Comparison of ENCODE assay signal across 13 cellular contexts in the genomic region with DNA sequence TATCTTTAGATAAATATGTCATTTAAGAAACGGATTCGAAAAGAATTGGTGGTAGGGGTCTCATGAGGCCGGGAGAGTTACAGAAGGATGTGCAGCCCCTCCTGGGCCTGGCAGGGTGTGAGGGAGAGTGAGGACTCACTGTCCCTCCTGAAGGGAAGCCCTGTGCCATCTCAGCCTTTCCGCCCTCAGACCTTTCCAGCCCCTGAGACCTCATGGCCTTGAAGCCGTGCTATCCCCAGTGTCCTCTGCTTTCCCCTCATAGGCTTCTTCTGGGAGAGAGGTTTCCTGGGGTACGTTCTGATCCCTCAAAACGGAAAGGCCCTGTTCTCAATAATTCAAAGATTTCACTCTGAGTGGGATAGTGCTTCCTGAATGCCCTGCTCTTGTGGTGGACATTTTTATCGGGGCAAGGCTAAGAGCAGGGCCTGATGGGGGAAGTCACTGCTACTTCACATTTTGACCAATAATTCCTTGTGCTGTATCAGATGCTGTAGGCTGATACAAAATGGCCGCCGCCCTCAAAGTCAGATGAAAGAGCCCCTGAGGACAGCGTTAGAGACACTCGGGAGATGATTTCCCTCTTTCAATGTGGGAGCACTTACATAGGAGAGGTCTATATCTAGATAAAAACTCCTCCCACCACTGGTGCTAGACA. TPM values are rescaled to one million over a fixed set of nuclear protein-coding genes. Genes with fewer than 3 reads are reported as not detected.
DNase-seq lines count a peak whose midpoint lies in the region; ATAC-seq and TF ChIP-seq lines count a peak whose summit lies in the region.
"Had no signal": no experiment of that assay in that cellular context is flagged by ENCODE, and none has a peak within 500 bp of the region (broad histone marks: within the 10 kb centered on the region; RNA-seq: fewer than 3 reads in every experiment).

No MANE protein-coding gene starts in this region.

- H3K27ac Mint-ChIP-seq in activated naive CD4-positive, alpha-beta T cell treated with anti-CD3 and anti-CD28 coated beads, Interleukin-2, amount 50 U/mL, for 72 hours: peak overlapping the region; percentile 94 to 95

- peak; percentile 41 to 55 for ATAC-seq in activated naive CD4-positive, alpha-beta T cell treated with anti-CD3 and anti-CD28 coated beads, Interleukin-2, amount 50 U/mL, for 72 hours
- ATAC-seq in HG03108 (IDR thresholded peaks at IDR 0.05; ENCODE audit: unreplicated experiment): no peak

- H3K9me3 ChIP-seq in sigmoid colon: no peaks in the 10 kb centered on the region

- H3K36me3 Mint-ChIP-seq in activated naive CD4-positive, alpha-beta T cell treated with anti-CD3 and anti-CD28 coated beads, Interleukin-2, amount 50 U/mL, for 72 hours: peaks cover 26 to 36% of the 10 kb centered on the region in 2 donors

- intact Hi-C loops in sigmoid colon (cut with DNase I): no loop called here

- no peaks in the 10 kb centered on the region for H3K4me1 ChIP-seq in sigmoid colon

- H3K27ac ChIP-seq in skin epidermis (peak overlapping the region in 16 of 21 experiments; percentile 3 to 93 (median 74)), sigmoid colon (no peak overlapping the region)

- H3K36me3 ChIP-seq in sigmoid colon: no peaks in the 10 kb centered on the region

- in situ Hi-C loops in KBM-7 (cut with MboI; ENCODE audit: low pct_unique_long_range_greater_than_20kb, low sequenced_read_pairs): no loop called here

- TF ChIP-seq POLR2A in sigmoid colon (IDR thresholded peaks at IDR 0.05): no peak

- H3K9me3 Mint-ChIP-seq in activated naive CD4-positive, alpha-beta T cell treated with anti-CD3 and anti-CD28 coated beads, Interleukin-2, amount 50 U/mL, for 72 hours: no peaks in the 10 kb centered on the region

- no peak for TF ChIP-seq EP300 in sigmoid colon (IDR thresholded peaks at IDR 0.05)

- no peaks in the 10 kb centered on the region for H3K27me3 ChIP-seq in sigmoid colon

- TF ChIP-seq CTCF in sigmoid colon (IDR thresholded peaks at IDR 0.05): no peak

- WGBS in sigmoid colon, 2 donors: 76 to 83% methylated on average over 12 of the region's 12 CpGs

- peak; percentile 56 for DNase-seq in KBM-7
- peak; percentile 38 for DNase-seq in T-helper 9 cell
- DNase-seq in activated naive CD4-positive, alpha-beta T cell treated with anti-CD3 and anti-CD28 coated beads, Interleukin-2, amount 50 U/mL, for 72 hours (ENCODE audit: low spot score in 2 of 2): peak in 1 of 2 donors; percentile 67
- no peak for DNase-seq in GM03348 (ENCODE audit: low spot score)
- no peak for DNase-seq in NCI-H2029 treated with DMSO at 0.1 percent for 48 hours (lab: John Stamatoyannopoulos, UW)
- no peak for DNase-seq in sigmoid colon
- DNase-seq: head of caudate nucleus, mesendoderm, NCI-H1436 had no signal

- peak overlapping the region; percentile 19 to 48 (median 34) for H3K4me3 ChIP-seq in skin epidermis
- H3K4me3 ChIP-seq in sigmoid colon: peak overlapping the region in 1 of 4 donors; percentile 36

RNA-seq across cellular contexts. Expression of a gene that starts 1.3 kb away (rescaled TPM):
- 100 to 1,000 TPM; 165 to 244 TPM for total RNA-seq in activated naive CD4-positive, alpha-beta T cell treated with anti-CD3 and anti-CD28 coated beads, Interleukin-2, amount 50 U/mL, for 72 hours
- 10 to 100 TPM in 3 of 4 donors, 1 to 10 TPM in 1; 2.5 to 12.8 (median 11.5) TPM for total RNA-seq in sigmoid colon
- 10 to 100 TPM in 2 of 3 donors, 1 to 10 TPM in 1; 4.8 to 29.7 (median 26.6) TPM for polyA plus RNA-seq in sigmoid colon
- total RNA-seq: dermis microvascular lymphatic vessel endothelial cell, pulmonary artery endothelial cell had no signal

RNA-seq across cellular contexts. Expression of a gene that starts 18.3 kb away (rescaled TPM):
- total RNA-seq in activated naive CD4-positive, alpha-beta T cell treated with anti-CD3 and anti-CD28 coated beads, Interleukin-2, amount 50 U/mL, for 72 hours: 100 to 1,000 TPM in 1 of 2 donors, 10 to 100 TPM in 1; 71.3 to 117 TPM
- total RNA-seq in sigmoid colon: 1 to 10 TPM; 1.4 to 6.9 (median 3.0) TPM
- 1 to 10 TPM in 2 of 3 donors, under 1 TPM in 1; 0.60 to 4.2 (median 1.4) TPM for polyA plus RNA-seq in sigmoid colon

RNA-seq across cellular contexts. Expression of a gene that starts 24.5 kb away (rescaled TPM):
- total RNA-seq in activated naive CD4-positive, alpha-beta T cell treated with anti-CD3 and anti-CD28 coated beads, Interleukin-2, amount 50 U/mL, for 72 hours: 100 to 1,000 TPM in 1 of 2 donors, 10 to 100 TPM in 1; 76.0 to 163 TPM
- 100 to 1,000 TPM; 196 to 392 (median 255) TPM for total RNA-seq in sigmoid colon
- polyA plus RNA-seq in sigmoid colon: 100 to 1,000 TPM in 2 of 3 donors, 10 to 100 TPM in 1; 93.2 to 198 (median 174) TPM

RNA-seq across cellular contexts. Expression of a gene that starts 31.0 kb away (rescaled TPM):
- total RNA-seq in activated naive CD4-positive, alpha-beta T cell treated with anti-CD3 and anti-CD28 coated beads, Interleukin-2, amount 50 U/mL, for 72 hours: under 1 TPM; 0.46 to 0.60 TPM
- 10 to 100 TPM in 2 of 4 donors, 1 to 10 TPM in 2; 6.4 to 16.1 (median 10.2) TPM for total RNA-seq in sigmoid colon
- 1 to 10 TPM; 1.2 to 7.6 (median 1.8) TPM for polyA plus RNA-seq in sigmoid colon

RNA-seq across cellular contexts. Expression of a gene that starts 37.6 kb away (rescaled TPM):
- 1 to 10 TPM in 1 of 2 donors, under 1 TPM in 1; 0.82 to 3.0 TPM for total RNA-seq in activated naive CD4-positive, alpha-beta T cell treated with anti-CD3 and anti-CD28 coated beads, Interleukin-2, amount 50 U/mL, for 72 hours
- 10 to 100 TPM; 16.4 to 69.8 (median 20.5) TPM for total RNA-seq in sigmoid colon
- 1 to 10 TPM in 2 of 3 donors, under 1 TPM in 1; 0.60 to 6.0 (median 1.2) TPM for polyA plus RNA-seq in sigmoid colon

Comparison
In these comparisons a context has a peak if more than half of its experiments do, and no peak if none do; other contexts are left out.
1. DNase-seq: peak in KBM-7 (single experiment) and T-helper 9 cell (single experiment); none in GM03348 (single experiment), NCI-H2029 treated with DMSO at 0.1 percent for 48 hours (single experiment) and sigmoid colon (single experiment).
2. H3K27ac ChIP-seq: peak in skin epidermis (16 of 21); none in sigmoid colon (0 of 4).
3. RNA of a gene that starts 1.3 kb away (total RNA-seq): 165 to 244 TPM in activated naive CD4-positive, alpha-beta T cell treated with anti-CD3 and anti-CD28 coated beads, Interleukin-2, amount 50 U/mL, for 72 hours; 2.5 to 12.8 TPM in sigmoid colon; every median in the first group is over 10 times any median in the second.
4. RNA of a gene that starts 18.3 kb away (total RNA-seq): 71.3 to 117 TPM in activated naive CD4-positive, alpha-beta T cell treated with anti-CD3 and anti-CD28 coated beads, Interleukin-2, amount 50 U/mL, for 72 hours; 1.4 to 6.9 TPM in sigmoid colon; every median in the first group is over 4 times any median in the second.